In the genomic region with DNA sequence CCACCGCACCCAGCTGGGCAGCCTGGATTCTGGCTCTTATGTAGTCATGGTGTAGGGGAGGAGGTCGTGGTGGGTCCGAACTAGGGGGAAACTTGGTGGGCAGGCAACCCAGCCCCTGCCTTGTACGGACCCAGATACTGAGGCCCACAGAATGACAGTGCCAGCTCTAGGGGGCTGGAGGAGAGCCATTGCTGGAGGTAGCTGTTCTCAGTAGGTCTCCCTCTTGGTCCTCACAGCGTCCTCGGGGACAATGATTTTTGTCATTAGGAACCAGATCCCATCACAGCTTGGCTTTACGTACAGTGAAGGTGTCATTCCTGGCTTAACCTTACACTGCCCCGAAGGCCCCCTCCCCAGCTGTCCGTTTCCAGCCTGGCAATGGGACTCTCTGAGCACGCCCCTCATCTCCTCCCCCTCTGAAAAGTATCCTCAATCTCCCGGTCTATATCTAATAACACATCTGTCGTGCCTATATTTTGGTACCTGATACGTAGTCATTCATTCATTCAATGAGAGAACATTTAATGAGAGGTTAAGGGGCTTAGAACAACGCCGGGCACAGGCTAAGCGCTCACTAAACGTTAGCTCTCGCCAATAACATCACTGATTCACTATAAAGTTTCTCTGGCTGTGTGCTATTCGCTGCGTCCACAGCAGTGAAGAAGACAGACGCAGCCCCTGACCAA, we compare ENCODE assay signal across 7 cellular contexts. TPM values are rescaled to one million over a fixed set of nuclear protein-coding genes. Genes with fewer than 3 reads are reported as not detected.
DNase-seq lines count a peak whose midpoint lies in the region; ATAC-seq and TF ChIP-seq lines count a peak whose summit lies in the region.

No MANE protein-coding gene starts in this region.

- H3K36me3 Mint-ChIP-seq in HFFc6 (ENCODE audit: low read depth) (peaks cover 23% of the 10 kb centered on the region), activated B cell treated with CpG ODN at 0.5 μM for 24 hours (ENCODE audit: low read depth) (peaks cover 5% of the 10 kb centered on the region)

- CTCF ChIA-PET in activated B cell treated with CpG ODN at 0.5 μM for 24 hours (lab: Charles Lee): interaction anchor here (0.6 to 1.0 kb wide), 3 partner anchors 29 to 353 kb away, joined by 3 read pairs; no protein-coding TSS in a partner anchor

- H3K27me3 ChIP-seq in iPS-15b (ENCODE audit: control insufficient read depth, insufficient read depth, low read length): peaks cover 21% of the 10 kb centered on the region

- H3K9ac ChIP-seq in iPS-15b (ENCODE audit: low read depth, low read length): no peak overlapping the region

- TF ChIP-seq CTCF in HFFc6 (IDR thresholded peaks at IDR 0.05): no peak
- no peak for TF ChIP-seq CTCF in activated B cell treated with CpG ODN at 0.5 μM for 24 hours (IDR thresholded peaks at IDR 0.05)

- no peak for DNase-seq in HFFc6
- no peak for DNase-seq in activated B cell treated with CpG ODN at 0.5 μM for 24 hours
- no peak for DNase-seq in stimulated activated naive CD8-positive, alpha-beta T cell treated with anti-CD3 and anti-CD28 coated beads, Interleukin-15, amount 100 ng/mL, for 72 hours
- DNase-seq in DMS79 (lab: John Stamatoyannopoulos, UW): no peak
- DNase-seq in SKM-1 (lab: John Stamatoyannopoulos, UW; ENCODE audit: unreplicated experiment): no peak

- no peaks in the 10 kb centered on the region for H3K9me3 ChIP-seq in iPS-15b (ENCODE audit: control insufficient read depth, insufficient read depth, low read length)

- no peak for ATAC-seq in activated B cell treated with CpG ODN at 0.5 μM for 24 hours (ENCODE audit: low read depth)
- peak; percentile 0 for ATAC-seq in stimulated activated naive CD8-positive, alpha-beta T cell treated with anti-CD3 and anti-CD28 coated beads, Interleukin-15, amount 100 ng/mL, for 72 hours
- ATAC-seq in HG02981 (IDR thresholded peaks at IDR 0.05; ENCODE audit: unreplicated experiment): no peak

- H3K4me3 Mint-ChIP-seq in HFFc6 (peak overlapping the region; percentile 84), activated B cell treated with CpG ODN at 0.5 μM for 24 hours (peak overlapping the region; percentile 53)
- peak overlapping the region; percentile 82 to 85 for H3K4me3 Mint-ChIP-seq in stimulated activated naive CD8-positive, alpha-beta T cell treated with anti-CD3 and anti-CD28 coated beads, Interleukin-15, amount 100 ng/mL, for 72 hours

- peaks cover 4% of the 10 kb centered on the region for H3K4me1 ChIP-seq in iPS-15b (ENCODE audit: control insufficient read depth, insufficient read depth, low read length)

- intact Hi-C loops in activated B cell treated with CpG ODN at 0.5 μM for 24 hours (cut with micrococcal nuclease): loop anchor here (1.0 to 5.0 kb wide), 8 partner anchors 15 to 1424 kb away; a partner anchor contains a TSS

- peak overlapping the region; percentile 85 for H3K27ac Mint-ChIP-seq in HFFc6
- H3K27ac Mint-ChIP-seq in activated B cell treated with CpG ODN at 0.5 μM for 24 hours: peak overlapping the region; percentile 61
- H3K27ac Mint-ChIP-seq in stimulated activated naive CD8-positive, alpha-beta T cell treated with anti-CD3 and anti-CD28 coated beads, Interleukin-15, amount 100 ng/mL, for 72 hours: peak overlapping the region in 1 of 2 donors; percentile 83

- H3K36me3 ChIP-seq in iPS-15b (ENCODE audit: control insufficient read depth, insufficient read depth, low read length): peaks cover 4% of the 10 kb centered on the region

- POLR2A ChIA-PET in activated B cell treated with CpG ODN at 0.5 μM for 24 hours (lab: Charles Lee): interaction anchor here (0.6 to 3.2 kb wide), 3 partner anchors 15 to 193 kb away, joined by 3 to 15 read pairs (median 4); no protein-coding TSS in a partner anchor

- peak overlapping the region; percentile 60 for H3K4me3 ChIP-seq in iPS-15b (ENCODE audit: low read depth, low read length)

- H3K4me1 Mint-ChIP-seq in HFFc6 (ENCODE audit: low read depth): peaks cover 68% of the 10 kb centered on the region
- peaks cover 37% of the 10 kb centered on the region for H3K4me1 Mint-ChIP-seq in activated B cell treated with CpG ODN at 0.5 μM for 24 hours
- peaks cover 53% of the 10 kb centered on the region for H3K4me1 Mint-ChIP-seq in stimulated activated naive CD8-positive, alpha-beta T cell treated with anti-CD3 and anti-CD28 coated beads, Interleukin-15, amount 100 ng/mL, for 72 hours

- H3K27me3 Mint-ChIP-seq in HFFc6 (ENCODE audit: insufficient read depth) (no peaks in the 10 kb centered on the region), activated B cell treated with CpG ODN at 0.5 μM for 24 hours (no peaks in the 10 kb centered on the region)
- H3K27me3 Mint-ChIP-seq in stimulated activated naive CD8-positive, alpha-beta T cell treated with anti-CD3 and anti-CD28 coated beads, Interleukin-15, amount 100 ng/mL, for 72 hours: no peaks in the 10 kb centered on the region

- H3K9me3 Mint-ChIP-seq in HFFc6: no peaks in the 10 kb centered on the region
- H3K9me3 Mint-ChIP-seq in activated B cell treated with CpG ODN at 0.5 μM for 24 hours: no peaks in the 10 kb centered on the region
- H3K9me3 Mint-ChIP-seq in stimulated activated naive CD8-positive, alpha-beta T cell treated with anti-CD3 and anti-CD28 coated beads, Interleukin-15, amount 100 ng/mL, for 72 hours: no peaks in the 10 kb centered on the region

RNA-seq across cellular contexts. Expression of a gene that starts 0.6 kb away (rescaled TPM):
- total RNA-seq in HFFc6 (2021; fragmentation: NEBNext Ultra II Directional; extraction: Animal tissue kit (Norgen Biotek cat#: 25700)): 100 to 1,000 TPM; 364 to 643 (median 408) TPM
- 208 and 236 TPM in 2 replicates for total RNA-seq in activated B cell treated with CpG ODN at 0.5 μM for 24 hours
